11 cellular contexts compared by ENCODE assay signal in the genomic region with DNA sequence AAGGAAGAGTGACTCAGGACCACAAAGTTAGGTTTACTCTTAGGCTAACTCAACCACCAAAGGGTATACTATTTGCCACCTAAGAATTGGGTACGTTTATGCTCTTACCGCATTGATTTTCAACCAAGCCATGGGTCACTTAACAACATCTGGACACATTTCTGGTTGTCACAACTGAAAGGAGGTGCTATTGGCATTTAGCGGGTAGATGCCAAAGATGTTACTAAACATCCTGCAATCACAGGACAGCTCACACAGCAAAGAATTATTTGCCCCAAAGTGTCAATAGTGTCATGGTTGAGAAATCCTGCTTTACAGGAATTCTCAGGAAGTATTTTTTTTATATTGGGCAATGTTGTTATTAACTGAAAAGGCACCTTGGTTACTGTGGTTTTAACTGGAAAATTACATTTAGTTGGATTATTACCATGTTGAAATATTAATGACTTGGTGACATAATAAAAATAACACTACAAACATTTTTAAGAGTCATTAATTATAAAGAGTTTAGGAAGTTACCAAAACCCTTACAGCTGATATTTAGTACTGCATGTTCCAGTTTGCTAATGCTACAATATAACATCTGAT.
DNase-seq lines count a peak whose midpoint lies in the region; TF ChIP-seq lines count a peak whose summit lies in the region.
"Had no signal": no experiment of that assay in that cellular context is flagged by ENCODE, and none has a peak within 500 bp of the region (broad histone marks: within the 10 kb centered on the region; RNA-seq: fewer than 3 reads in every experiment).

No MANE protein-coding gene starts in this region.

- H3K4me3 ChIP-seq in adipocyte (ENCODE audit: low read length) = no peak overlapping the region

- no peaks in the 10 kb centered on the region for H3K36me3 ChIP-seq in adipocyte (ENCODE audit: control insufficient read depth, insufficient read depth, low read length, severe bottlenecking)

- peaks cover 20% of the 10 kb centered on the region for H3K4me1 ChIP-seq in adipocyte (ENCODE audit: control insufficient read depth, insufficient read depth, low read length)

- no peaks in the 10 kb centered on the region for H3K27me3 ChIP-seq in adipocyte (replicated peaks; ENCODE audit: control insufficient read depth, insufficient read depth, low read length)

- no peaks in the 10 kb centered on the region for H3K4me1 Mint-ChIP-seq in progenitor cell of endocrine pancreas (ENCODE audit: low read depth)

- H3K36me3 Mint-ChIP-seq in progenitor cell of endocrine pancreas (ENCODE audit: insufficient read depth) = no peaks in the 10 kb centered on the region

- no peak overlapping the region for H3K4me3 Mint-ChIP-seq in progenitor cell of endocrine pancreas (ENCODE audit: low read depth)
- H3K4me3 Mint-ChIP-seq: activated T-cell treated with anti-CD3 and anti-CD28 coated beads, Interleukin-2, amount 50 U/mL, for 24 hours had no signal

- no peaks in the 10 kb centered on the region for H3K27me3 Mint-ChIP-seq in progenitor cell of endocrine pancreas
- H3K27me3 Mint-ChIP-seq: activated T-cell treated with anti-CD3 and anti-CD28 coated beads, Interleukin-2, amount 50 U/mL, for 24 hours had no signal

- H3K9me3 ChIP-seq in adipocyte (ENCODE audit: control insufficient read depth, low read length) = peaks cover 12% of the 10 kb centered on the region

- H3K27ac Mint-ChIP-seq in progenitor cell of endocrine pancreas = no peak overlapping the region
- H3K27ac Mint-ChIP-seq: activated T-cell treated with anti-CD3 and anti-CD28 coated beads, Interleukin-2, amount 50 U/mL, for 24 hours had no signal

- peak overlapping the region; percentile 65 for H3K9ac ChIP-seq in adipocyte (ENCODE audit: low read length)
- H3K9ac ChIP-seq: KMS-11 had no signal

- DNase-seq in NOMO-1 (lab: John Stamatoyannopoulos, UW; ENCODE audit: unreplicated experiment in 2 of 2) (peak; percentile 28 to 70), NOMO-1 treated with dmso at 0.1 percent for 144 hours (lab: John Stamatoyannopoulos, UW; ENCODE audit: unreplicated experiment) (no peak), adipocyte (ENCODE audit: low read depth) (no peak), iris pigment epithelial cell (ENCODE audit: low read depth) (peak; percentile 90), globus pallidus (ENCODE audit: low spot score) (no peak), NCI-H1436 treated with DMSO at 0.1 percent for 48 hours (lab: John Stamatoyannopoulos, UW) (no peak), progenitor cell of endocrine pancreas (ENCODE audit: low spot score, unreplicated experiment) (no peak)
- no peak for DNase-seq in stimulated activated CD4-positive, alpha-beta T cell treated with anti-CD3 and anti-CD28 coated beads, Interleukin-4, amount 100 ng/mL, for 4 hours
- DNase-seq: activated T-cell treated with anti-CD3 and anti-CD28 coated beads, Interleukin-2, amount 50 U/mL, for 24 hours; NCI-H524 treated with DMSO at 0.1 percent for 48 hours had no signal

- TF ChIP-seq CTCF in progenitor cell of endocrine pancreas (IDR thresholded peaks at IDR 0.05; ENCODE audit: unreplicated experiment) = no peak

- peaks cover 4% of the 10 kb centered on the region for H3K9me3 Mint-ChIP-seq in progenitor cell of endocrine pancreas (ENCODE audit: low read depth)

Comparison
In these comparisons a context has a peak if more than half of its experiments do, and no peak if none do; other contexts are left out.
1. DNase-seq: peak in NOMO-1 (2 of 2) and iris pigment epithelial cell (single experiment); none in NOMO-1 treated with dmso at 0.1 percent for 144 hours (single experiment), adipocyte (single experiment), globus pallidus (single experiment), NCI-H1436 treated with DMSO at 0.1 percent for 48 hours (single experiment), progenitor cell of endocrine pancreas (single experiment) and stimulated activated CD4-positive, alpha-beta T cell treated with anti-CD3 and anti-CD28 coated beads, Interleukin-4, amount 100 ng/mL, for 4 hours (0 of 2).